ENCODE assay signal across 17 cellular contexts in the genomic region with DNA sequence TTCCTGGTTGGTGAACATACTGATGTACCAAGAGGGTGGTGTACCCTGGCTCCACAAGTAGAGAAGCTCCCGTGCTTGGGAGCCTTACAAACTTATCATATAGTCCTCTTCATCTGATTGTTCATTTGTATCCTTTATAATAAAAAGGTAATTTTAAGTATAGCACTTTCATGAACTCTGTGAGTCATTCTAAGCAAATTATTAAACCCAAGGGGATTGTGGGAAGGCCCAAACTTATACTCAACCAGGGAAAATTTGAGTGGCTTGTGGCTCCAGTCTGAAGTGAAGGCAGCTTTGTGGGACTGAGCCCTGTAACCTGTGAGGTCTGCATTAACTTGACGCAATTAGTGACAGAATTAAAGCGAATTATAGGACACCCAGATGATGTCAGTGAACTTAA. TPM values are rescaled to one million over a fixed set of nuclear protein-coding genes. Genes with fewer than 3 reads are reported as not detected.
DNase-seq lines count a peak whose midpoint lies in the region; ATAC-seq and TF ChIP-seq lines count a peak whose summit lies in the region.
"Had no signal": no experiment of that assay in that cellular context is flagged by ENCODE, and none has a peak within 500 bp of the region (broad histone marks: within the 10 kb centered on the region; RNA-seq: fewer than 3 reads in every experiment).

No MANE protein-coding gene starts in this region.

- no peaks in the 10 kb centered on the region for H3K4me1 Mint-ChIP-seq in CD14-positive monocyte

- no peaks in the 10 kb centered on the region for H3K27me3 Mint-ChIP-seq in CD14-positive monocyte (ENCODE audit: low read depth in 3 of 3)
- H3K27me3 Mint-ChIP-seq: naive thymus-derived CD4-positive, alpha-beta T cell; stimulated activated naive CD8-positive, alpha-beta T cell treated with anti-CD3 and anti-CD28 coated beads, Interleukin-15, Interleukin-2, amounts not matched to agents 100 ng/mL and 50 ng/mL, for 24 hours had no signal

- DNase-seq in brain microvascular endothelial cell (peak; percentile 17), kidney tubule cell (ENCODE audit: low spot score) (peak; percentile 62), body of pancreas (no peak), CD14-positive monocyte (ENCODE audit: low spot score) (no peak)
- DNase-seq: AML-193; amygdala; left ventricle myocardium inferior; naive thymus-derived CD4-positive, alpha-beta T cell; NCI-H187 treated with DMSO at 0.1 percent for 48 hours; NCI-H510A treated with DMSO at 0.1 percent for 48 hours; uterus; WERI-Rb-1 had no signal

- intact Hi-C loops in body of pancreas (cut with DNase I) (no loop called here), CD14-positive monocyte (cut with micrococcal nuclease) (no loop called here)

- no peak for TF ChIP-seq POLR2A in body of pancreas (IDR thresholded peaks at IDR 0.05)

- TF ChIP-seq CTCF in brain microvascular endothelial cell (IDR thresholded peaks at IDR 0.05; ENCODE audit: low read depth, low read length, missing control alignments) (no peak), body of pancreas (IDR thresholded peaks at IDR 0.05) (no peak), CD14-positive monocyte (IDR thresholded peaks at IDR 0.05) (no peak)

- peaks cover 3% of the 10 kb centered on the region for H3K36me3 ChIP-seq in ACC112 (ENCODE audit: insufficient read depth, low read length)
- no peaks in the 10 kb centered on the region; the same call in 1 of the 2 replicates for H3K36me3 ChIP-seq in HUES6 (ENCODE audit: control insufficient read depth, insufficient read depth, low read length)
- no peaks in the 10 kb centered on the region for H3K36me3 ChIP-seq in brain microvascular endothelial cell (replicated peaks)
- H3K36me3 ChIP-seq in body of pancreas (replicated peaks in 1 of 2; ENCODE audit: insufficient read depth in 1 of 2, low read depth in 2 of 2), result no peaks in the 10 kb centered on the region
- H3K36me3 ChIP-seq: uterus, WERI-Rb-1 had no signal

- no peak overlapping the region for H3K27ac Mint-ChIP-seq in CD14-positive monocyte
- H3K27ac Mint-ChIP-seq: naive thymus-derived CD4-positive, alpha-beta T cell; stimulated activated naive CD8-positive, alpha-beta T cell treated with anti-CD3 and anti-CD28 coated beads, Interleukin-15, Interleukin-2, amounts not matched to agents 100 ng/mL and 50 ng/mL, for 24 hours had no signal

- no peak overlapping the region for H3K4me3 ChIP-seq in ACC112 (ENCODE audit: low read depth, low read length)
- no peak overlapping the region for H3K4me3 ChIP-seq in HUES6 (ENCODE audit: low read depth, low read length)
- no peak overlapping the region for H3K4me3 ChIP-seq in brain microvascular endothelial cell (ENCODE audit: low read depth, low read length)
- no peak overlapping the region for H3K4me3 ChIP-seq in body of pancreas
- H3K4me3 ChIP-seq: left ventricle myocardium inferior, uterus had no signal

- H3K4me3 Mint-ChIP-seq in CD14-positive monocyte, result no peak overlapping the region
- H3K4me3 Mint-ChIP-seq: naive thymus-derived CD4-positive, alpha-beta T cell; stimulated activated naive CD8-positive, alpha-beta T cell treated with anti-CD3 and anti-CD28 coated beads, Interleukin-15, Interleukin-2, amounts not matched to agents 100 ng/mL and 50 ng/mL, for 24 hours had no signal

- peaks cover 25% of the 10 kb centered on the region for H3K9me3 ChIP-seq in HUES6 (ENCODE audit: control insufficient read depth, insufficient read depth, low read depth, low read length)
- no peaks in the 10 kb centered on the region for H3K9me3 ChIP-seq in body of pancreas
- H3K9me3 ChIP-seq: uterus had no signal

- peaks cover 13 to 17% of the 10 kb centered on the region in 2 donors for H3K36me3 Mint-ChIP-seq in CD14-positive monocyte

- H3K9me3 Mint-ChIP-seq in CD14-positive monocyte, result peaks cover 10 to 26% (median 20%) of the 10 kb centered on the region in 7 donors

- in situ Hi-C loops in brain microvascular endothelial cell (cut with HindIII; ENCODE audit: low pct_ligation_motif_present, low sequenced_read_pairs), result no loop called here

- H3K27me3 ChIP-seq in ACC112 (ENCODE audit: insufficient read depth, low read length) (no peaks in the 10 kb centered on the region), HUES6 (ENCODE audit: control insufficient read depth, insufficient read depth, low read length) (no peaks in the 10 kb centered on the region), brain microvascular endothelial cell (replicated peaks) (no peaks in the 10 kb centered on the region), body of pancreas (no peaks in the 10 kb centered on the region)
- H3K27me3 ChIP-seq: uterus had no signal

- H3K27ac ChIP-seq in ACC112 (ENCODE audit: low read depth, low read length), result peak overlapping the region; percentile 10; the same call in 1 of the 2 replicates
- peak overlapping the region; percentile 89 for H3K27ac ChIP-seq in HUES6 (ENCODE audit: low read depth, low read length)
- H3K27ac ChIP-seq in brain microvascular endothelial cell, result no peak overlapping the region
- H3K27ac ChIP-seq in body of pancreas, result no peak overlapping the region
- H3K27ac ChIP-seq: uterus, WERI-Rb-1 had no signal

- no peak for ATAC-seq in body of pancreas
- no peak for ATAC-seq in HG02798 (IDR thresholded peaks at IDR 0.05; ENCODE audit: poor library complexity, unreplicated experiment)
- ATAC-seq in GM21786 (IDR thresholded peaks at IDR 0.05; ENCODE audit: unreplicated experiment), result no peak
- ATAC-seq: naive thymus-derived CD4-positive, alpha-beta T cell had no signal

- H3K9ac ChIP-seq in HUES6 (ENCODE audit: low read length), result no peak overlapping the region

- H3K79me2 ChIP-seq in ACC112 (ENCODE audit: control insufficient read depth, insufficient read depth, low read length, unreplicated experiment), result peaks cover 2% of the 10 kb centered on the region

- WGBS in body of pancreas, 2 donors, result 84 to 92% methylated on average over 3 of the region's 3 CpGs

- no peak overlapping the region for H2AFZ ChIP-seq in ACC112 (ENCODE audit: low read length, unreplicated experiment)

- peaks cover 16% of the 10 kb centered on the region for H3K4me1 ChIP-seq in ACC112 (ENCODE audit: control insufficient read depth, insufficient read depth, low read length, unreplicated experiment)
- peaks cover 26% of the 10 kb centered on the region for H3K4me1 ChIP-seq in HUES6 (ENCODE audit: control insufficient read depth, insufficient read depth, low read length)
- peaks cover 19% of the 10 kb centered on the region for H3K4me1 ChIP-seq in body of pancreas
- H3K4me1 ChIP-seq: uterus had no signal

RNA-seq across cellular contexts. Expression of gene TTBK2, which starts 29.0 kb away (rescaled TPM):
- 10 to 100 TPM in 1 of 2 donors, 1 to 10 TPM in 1; 6.5 to 22.1 TPM for total RNA-seq in body of pancreas
- polyA plus RNA-seq in CD14-positive monocyte, result 1 to 10 TPM; 3.7 to 5.7 TPM

Comparison
In these comparisons a context has a peak if more than half of its experiments do, and no peak if none do; other contexts are left out.
1. H3K27ac ChIP-seq: peak in ACC112 (single experiment) and HUES6 (single experiment); none in brain microvascular endothelial cell (single experiment) and body of pancreas (0 of 4).
2. DNase-seq: peak in brain microvascular endothelial cell (single experiment) and kidney tubule cell (single experiment); none in body of pancreas (0 of 4) and CD14-positive monocyte (single experiment).